Comparison of ENCODE assay signal across 20 cellular contexts in genomic region chr1:186980400-186980799, GRCh38.
DNase-seq lines count a peak whose midpoint lies in the region; ATAC-seq and TF ChIP-seq lines count a peak whose summit lies in the region.
"Had no signal": no experiment of that assay in that cellular context is flagged by ENCODE, and none has a peak within 500 bp of the region (broad histone marks: within the 10 kb centered on the region; RNA-seq: fewer than 3 reads in every experiment).

No MANE protein-coding gene starts in this region.

- H3K27ac Mint-ChIP-seq in CD8-positive, alpha-beta memory T cell: no peak overlapping the region
- H3K27ac Mint-ChIP-seq: CD4-positive, CD25-positive, alpha-beta regulatory T cell; IgD-negative memory B cell had no signal

- peaks cover 4% of the 10 kb centered on the region in 2 donors for H3K27me3 Mint-ChIP-seq in CD8-positive, alpha-beta memory T cell

- H3K27me3 ChIP-seq in PC-9 (ENCODE audit: insufficient read depth, low read depth) (no peaks in the 10 kb centered on the region), muscle layer of duodenum (ENCODE audit: low read depth, low read length) (no peaks in the 10 kb centered on the region)
- no peaks in the 10 kb centered on the region for H3K27me3 ChIP-seq in CD8-positive, alpha-beta memory T cell (ENCODE audit: insufficient read depth, low read length, poor library complexity, severe bottlenecking)

- TF ChIP-seq CTCF in PC-9 (conservative IDR thresholded peaks at IDR 0.05): no peak

- no peaks in the 10 kb centered on the region for H3K79me2 ChIP-seq in PC-9 (ENCODE audit: low read depth)

- H3K4me1 ChIP-seq in PC-9 (replicated peaks; ENCODE audit: insufficient read depth): no peaks in the 10 kb centered on the region
- peaks cover 5 to 22% of the 10 kb centered on the region in 2 donors for H3K4me1 ChIP-seq in muscle layer of duodenum (ENCODE audit: control insufficient read depth in 1 of 2, insufficient read depth in 2 of 2, low read length in 2 of 2)
- no peaks in the 10 kb centered on the region for H3K4me1 ChIP-seq in CD8-positive, alpha-beta memory T cell (ENCODE audit: insufficient read depth, low read length)
- H3K4me1 ChIP-seq: BE2C, Caco-2 had no signal

- no peaks in the 10 kb centered on the region for H3F3A ChIP-seq in PC-9 (ENCODE audit: insufficient read depth, low read depth)

- BruUV-seq in PC-9 (replicated peaks; lab: Mats Ljungman, UMichigan): no TSS peak

- H3K9me3 ChIP-seq in PC-9 (ENCODE audit: insufficient read depth, low read depth) (no peaks in the 10 kb centered on the region), muscle layer of duodenum (ENCODE audit: control insufficient read depth in 1 of 2, low read length in 2 of 2) (no peaks in the 10 kb centered on the region)
- no peaks in the 10 kb centered on the region for H3K9me3 ChIP-seq in CD8-positive, alpha-beta memory T cell (ENCODE audit: low read length)
- H3K9me3 ChIP-seq: BE2C, Caco-2 had no signal

- CTCF ChIA-PET in PC-9 (lab: Charles Lee): no interaction called here
- CTCF ChIA-PET in CD8-positive, alpha-beta memory T cell (lab: Charles Lee): no interaction called here

- intact Hi-C loops in PC-9 (cut with micrococcal nuclease; ENCODE audit: unreplicated experiment): no loop called here

- ATAC-seq in GM19463 (IDR thresholded peaks at IDR 0.05; ENCODE audit: unreplicated experiment): no peak
- ATAC-seq: GM12878, HCT116 had no signal

- no peak overlapping the region for H3K4me3 ChIP-seq in PC-9
- H3K4me3 ChIP-seq in muscle layer of duodenum (ENCODE audit: low read depth in 1 of 2, low read length in 2 of 2): no peak overlapping the region
- H3K4me3 ChIP-seq in CD8-positive, alpha-beta memory T cell (ENCODE audit: low read length): no peak overlapping the region
- H3K4me3 ChIP-seq: GM12878 had no signal

- no peaks in the 10 kb centered on the region for H4K20me1 ChIP-seq in PC-9 (ENCODE audit: insufficient read depth)

- no peaks in the 10 kb centered on the region for H3K9me3 Mint-ChIP-seq in CD8-positive, alpha-beta memory T cell
- H3K9me3 Mint-ChIP-seq: CD4-positive, CD25-positive, alpha-beta regulatory T cell; IgD-negative memory B cell had no signal

- H3K27ac ChIP-seq in PC-9: no peak overlapping the region
- H3K27ac ChIP-seq in muscle layer of duodenum (ENCODE audit: low read length): peak overlapping the region; percentile 49
- H3K27ac ChIP-seq in CD8-positive, alpha-beta memory T cell (ENCODE audit: low read depth, low read length): no peak overlapping the region

- H3K36me3 ChIP-seq in PC-9 (ENCODE audit: low read depth) (no peaks in the 10 kb centered on the region), muscle layer of duodenum (ENCODE audit: control insufficient read depth in 1 of 2, insufficient read depth in 2 of 2, low read length in 2 of 2) (no peaks in the 10 kb centered on the region)
- H3K36me3 ChIP-seq in CD8-positive, alpha-beta memory T cell (ENCODE audit: insufficient read depth, low read length): no peaks in the 10 kb centered on the region
- H3K36me3 ChIP-seq: BE2C had no signal

- no peak overlapping the region for H3K4me2 ChIP-seq in PC-9

- POLR2A ChIA-PET in PC-9 (lab: Charles Lee; ENCODE audit: unreplicated experiment): no interaction called here
- POLR2A ChIA-PET in CD8-positive, alpha-beta memory T cell (lab: Charles Lee): no interaction called here

- H3K4me1 Mint-ChIP-seq in CD8-positive, alpha-beta memory T cell: no peaks in the 10 kb centered on the region
- H3K4me1 Mint-ChIP-seq: IgD-negative memory B cell had no signal

- DNase-seq in EH (ENCODE audit: low read depth) (peak; percentile 51), PC-9 (no peak), dedifferentiated amniotic fluid mesenchymal stem cell (ENCODE audit: extremely low spot score) (peak; percentile 16), NCI-H526 treated with DMSO at 0.1 percent for 48 hours (lab: John Stamatoyannopoulos, UW) (no peak)
- DNase-seq in CD8-positive, alpha-beta memory T cell: no peak
- DNase-seq: ACHN; BE2C; C1 segment of cervical spinal cord; Caco-2; CD4-positive, CD25-positive, alpha-beta regulatory T cell; DMS153; DMS79; GOT3; H7; KBM-7 had no signal

- H3K36me3 Mint-ChIP-seq in CD8-positive, alpha-beta memory T cell: no peaks in the 10 kb centered on the region
- H3K36me3 Mint-ChIP-seq: CD4-positive, CD25-positive, alpha-beta regulatory T cell had no signal

- no peaks in the 10 kb centered on the region for H3K9me2 ChIP-seq in PC-9 (ENCODE audit: insufficient read depth)

- H3K4me3 Mint-ChIP-seq in CD8-positive, alpha-beta memory T cell: no peak overlapping the region
- H3K4me3 Mint-ChIP-seq: CD4-positive, CD25-positive, alpha-beta regulatory T cell had no signal

- peak overlapping the region; percentile 48; the same call in 1 of the 2 replicates for H2AFZ ChIP-seq in PC-9

Comparison
In these comparisons a context has a peak if more than half of its experiments do, and no peak if none do; other contexts are left out.
1. DNase-seq: peak in EH (single experiment) and dedifferentiated amniotic fluid mesenchymal stem cell (single experiment); none in PC-9 (0 of 2), NCI-H526 treated with DMSO at 0.1 percent for 48 hours (single experiment) and CD8-positive, alpha-beta memory T cell (0 of 5).